In the genomic region with DNA sequence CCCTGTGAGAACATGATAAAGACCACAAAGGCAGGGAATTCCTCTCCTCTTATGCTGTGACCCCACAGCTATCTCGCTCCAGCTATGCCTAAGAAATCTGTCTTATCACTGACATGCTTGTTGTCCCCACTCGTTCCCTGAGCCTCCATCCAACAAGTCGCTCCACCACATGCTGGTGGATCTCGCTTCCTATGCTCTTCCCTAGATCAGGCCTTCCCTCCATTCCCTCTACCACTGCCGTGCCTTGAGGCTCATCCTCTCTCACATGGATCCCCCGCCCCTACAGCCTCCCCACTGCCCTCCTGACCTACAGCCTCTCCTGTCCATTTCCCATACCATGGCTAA, we compare ENCODE assay signal across 25 cellular contexts. TPM values are rescaled to one million over a fixed set of nuclear protein-coding genes. Genes with fewer than 3 reads are reported as not detected.
A peak's percentile ranks its signal among the peaks of the same experiment; 100 is the strongest.
DNase-seq lines count a peak whose midpoint lies in the region; ATAC-seq lines count a peak whose summit lies in the region.
"Had no signal": no experiment of that assay in that cellular context is flagged by ENCODE, and none has a peak within 500 bp of the region (broad histone marks: within the 10 kb centered on the region; RNA-seq: fewer than 3 reads in every experiment).

No MANE protein-coding gene starts in this region.

- no peak overlapping the region for H3K27ac Mint-ChIP-seq in activated T-cell treated with anti-CD3 and anti-CD28 coated beads, Interleukin-2, amount 50 U/mL, for 72 hours
- H3K27ac Mint-ChIP-seq in activated naive CD8-positive, alpha-beta T cell treated with anti-CD3 and anti-CD28 coated beads, Interleukin-2, amount 50 U/mL, for 24 hours, result peak overlapping the region; percentile 10
- H3K27ac Mint-ChIP-seq in naive thymus-derived CD8-positive, alpha-beta T cell, result peak overlapping the region in 2 of 10 donors; percentile 27 to 37
- peak overlapping the region; percentile 97 for H3K27ac Mint-ChIP-seq in stimulated activated naive B cell treated with anti-CD40 and anti-IgM and Interleukin-4, amounts not matched to agents 10 μg/mL and 1 μg/mL and 100 μg/mL, for 72 hours
- H3K27ac Mint-ChIP-seq: activated CD4-positive, alpha-beta memory T cell treated with anti-CD3 and anti-CD28 coated beads, Interleukin-2, amount 10 ng/mL, durations not matched to agents 7 days and 5 days; GM23338 had no signal

- peaks cover 39% of the 10 kb centered on the region for H3K27me3 Mint-ChIP-seq in activated T-cell treated with anti-CD3 and anti-CD28 coated beads, Interleukin-2, amount 50 U/mL, for 72 hours (ENCODE audit: low read depth)
- H3K27me3 Mint-ChIP-seq in activated naive CD8-positive, alpha-beta T cell treated with anti-CD3 and anti-CD28 coated beads, Interleukin-2, amount 50 U/mL, for 24 hours, result peaks cover 23% of the 10 kb centered on the region
- peaks cover 2 to 25% (median 12%) of the 10 kb centered on the region in 5 donors for H3K27me3 Mint-ChIP-seq in naive thymus-derived CD8-positive, alpha-beta T cell
- peaks cover 0 to 6% of the 10 kb centered on the region in 2 donors for H3K27me3 Mint-ChIP-seq in stimulated activated naive B cell treated with anti-CD40 and anti-IgM and Interleukin-4, amounts not matched to agents 10 μg/mL and 1 μg/mL and 100 μg/mL, for 72 hours

- no peaks in the 10 kb centered on the region for H3K36me3 Mint-ChIP-seq in activated T-cell treated with anti-CD3 and anti-CD28 coated beads, Interleukin-2, amount 50 U/mL, for 72 hours (ENCODE audit: insufficient read depth in 2 of 2)
- H3K36me3 Mint-ChIP-seq in activated naive CD8-positive, alpha-beta T cell treated with anti-CD3 and anti-CD28 coated beads, Interleukin-2, amount 50 U/mL, for 24 hours (ENCODE audit: low read depth), result no peaks in the 10 kb centered on the region
- no peaks in the 10 kb centered on the region for H3K36me3 Mint-ChIP-seq in naive thymus-derived CD8-positive, alpha-beta T cell
- peaks cover 0 to 4% of the 10 kb centered on the region in 2 donors for H3K36me3 Mint-ChIP-seq in stimulated activated naive B cell treated with anti-CD40 and anti-IgM and Interleukin-4, amounts not matched to agents 10 μg/mL and 1 μg/mL and 100 μg/mL, for 72 hours

- peaks cover 38% of the 10 kb centered on the region for H3K4me1 Mint-ChIP-seq in activated T-cell treated with anti-CD3 and anti-CD28 coated beads, Interleukin-2, amount 50 U/mL, for 72 hours (ENCODE audit: low read depth)
- peaks cover 21% of the 10 kb centered on the region for H3K4me1 Mint-ChIP-seq in activated naive CD8-positive, alpha-beta T cell treated with anti-CD3 and anti-CD28 coated beads, Interleukin-2, amount 50 U/mL, for 24 hours
- H3K4me1 Mint-ChIP-seq in naive thymus-derived CD8-positive, alpha-beta T cell, result peaks cover 10 to 21% (median 15%) of the 10 kb centered on the region in 4 donors
- peaks cover 37 to 43% of the 10 kb centered on the region in 2 donors for H3K4me1 Mint-ChIP-seq in stimulated activated naive B cell treated with anti-CD40 and anti-IgM and Interleukin-4, amounts not matched to agents 10 μg/mL and 1 μg/mL and 100 μg/mL, for 72 hours

- no peaks in the 10 kb centered on the region for H3K9me3 Mint-ChIP-seq in activated T-cell treated with anti-CD3 and anti-CD28 coated beads, Interleukin-2, amount 50 U/mL, for 72 hours
- H3K9me3 Mint-ChIP-seq in activated naive CD8-positive, alpha-beta T cell treated with anti-CD3 and anti-CD28 coated beads, Interleukin-2, amount 50 U/mL, for 24 hours, result no peaks in the 10 kb centered on the region
- H3K9me3 Mint-ChIP-seq in naive thymus-derived CD8-positive, alpha-beta T cell, result no peaks in the 10 kb centered on the region
- H3K9me3 Mint-ChIP-seq in stimulated activated naive B cell treated with anti-CD40 and anti-IgM and Interleukin-4, amounts not matched to agents 10 μg/mL and 1 μg/mL and 100 μg/mL, for 72 hours, result no peaks in the 10 kb centered on the region
- H3K9me3 Mint-ChIP-seq: activated CD4-positive, alpha-beta memory T cell treated with anti-CD3 and anti-CD28 coated beads, Interleukin-2, amount 10 ng/mL, durations not matched to agents 7 days and 5 days; central memory CD8-positive, alpha-beta T cell had no signal

- peak overlapping the region; percentile 5 to 13 for H3K4me3 Mint-ChIP-seq in activated T-cell treated with anti-CD3 and anti-CD28 coated beads, Interleukin-2, amount 50 U/mL, for 72 hours
- H3K4me3 Mint-ChIP-seq in activated naive CD8-positive, alpha-beta T cell treated with anti-CD3 and anti-CD28 coated beads, Interleukin-2, amount 50 U/mL, for 24 hours, result no peak overlapping the region
- peak overlapping the region in 7 of 10 donors; percentile 5 to 69 (median 45) for H3K4me3 Mint-ChIP-seq in naive thymus-derived CD8-positive, alpha-beta T cell
- peak overlapping the region in 1 of 2 donors; percentile 82 for H3K4me3 Mint-ChIP-seq in stimulated activated naive B cell treated with anti-CD40 and anti-IgM and Interleukin-4, amounts not matched to agents 10 μg/mL and 1 μg/mL and 100 μg/mL, for 72 hours
- H3K4me3 Mint-ChIP-seq: activated CD4-positive, alpha-beta memory T cell treated with anti-CD3 and anti-CD28 coated beads, Interleukin-2, amount 10 ng/mL, durations not matched to agents 7 days and 5 days; GM23338 had no signal

- ATAC-seq in activated T-cell treated with anti-CD3 and anti-CD28 coated beads, Interleukin-2, amount 50 U/mL, for 72 hours (replicated peaks in 1 of 2), result no peak
- no peak for ATAC-seq in activated naive CD8-positive, alpha-beta T cell treated with anti-CD3 and anti-CD28 coated beads, Interleukin-2, amount 50 U/mL, for 24 hours
- ATAC-seq in naive thymus-derived CD8-positive, alpha-beta T cell, result no peak
- no peak for ATAC-seq in stimulated activated naive B cell treated with anti-CD40 and anti-IgM and Interleukin-4, amounts not matched to agents 10 μg/mL and 1 μg/mL and 100 μg/mL, for 72 hours (replicated peaks)
- ATAC-seq in HG02623 (IDR thresholded peaks at IDR 0.05; ENCODE audit: unreplicated experiment), result no peak
- no peak for ATAC-seq in GM21737 (IDR thresholded peaks at IDR 0.05; ENCODE audit: unreplicated experiment)

- DNase-seq in activated T-cell treated with anti-CD3 and anti-CD28 coated beads, Interleukin-2, amount 50 U/mL, for 72 hours, result no peak
- DNase-seq in activated T-cell treated with anti-CD3 and anti-CD28 coated beads, Interleukin-2, amount 50 U/mL, for 48 hours, result no peak
- no peak for DNase-seq in activated naive CD8-positive, alpha-beta T cell treated with anti-CD3 and anti-CD28 coated beads, Interleukin-2, amount 50 U/mL, for 24 hours
- no peak for DNase-seq in naive thymus-derived CD8-positive, alpha-beta T cell
- no peak for DNase-seq in stimulated activated naive B cell treated with anti-CD40 and anti-IgM and Interleukin-4, amounts not matched to agents 10 μg/mL and 1 μg/mL and 100 μg/mL, for 72 hours
- DNase-seq in germinal center (ENCODE audit: low spot score), result no peak
- DNase-seq: activated CD4-positive, alpha-beta memory T cell treated with anti-CD3 and anti-CD28 coated beads, Interleukin-2, amount 10 ng/mL, durations not matched to agents 7 days and 5 days; activated naive CD4-positive, alpha-beta T cell; aorta; Calu3; dorsolateral prefrontal cortex; heart left ventricle; IMR-90; MG63; NCI-H1436; NCI-H510A treated with DMSO at 0.1 percent for 48 hours; Peyer's patch; stimulated activated CD4-positive, alpha-beta T cell treated with anti-CD3 and anti-CD28 coated beads, Interleukin-1b, Interleukin-23, amount 100 ng/mL, for 48 hours; transverse colon had no signal

- POLR2A ChIA-PET in naive thymus-derived CD8-positive, alpha-beta T cell (lab: Charles Lee), result no interaction called here

RNA-seq across cellular contexts. Expression of a gene that starts 1.4 kb away (rescaled TPM):
- total RNA-seq in activated T-cell treated with anti-CD3 and anti-CD28 coated beads, Interleukin-2, amount 50 U/mL, for 72 hours, result 1 to 10 TPM; 2.8 to 3.4 TPM
- total RNA-seq in naive thymus-derived CD8-positive, alpha-beta T cell, result 1 to 10 TPM in 1 of 2 experiments, under 1 TPM in 1; 0.57 to 2.0 TPM
- under 1 TPM in 2 of 3 donors, not detected in 1; 0.47 to 0.77 TPM for polyA plus RNA-seq in naive thymus-derived CD8-positive, alpha-beta T cell
- total RNA-seq: SJSA1 had no signal

RNA-seq across cellular contexts. Expression of a gene that starts 47.8 kb away (rescaled TPM):
- total RNA-seq in activated T-cell treated with anti-CD3 and anti-CD28 coated beads, Interleukin-2, amount 50 U/mL, for 72 hours, result 10 to 100 TPM; 18.6 to 20.7 TPM
- total RNA-seq in naive thymus-derived CD8-positive, alpha-beta T cell, result 10 to 100 TPM; 20.2 to 22.3 TPM
- 10 to 100 TPM in 2 of 3 donors, 1 to 10 TPM in 1; 8.9 to 12.6 (median 10.4) TPM for polyA plus RNA-seq in naive thymus-derived CD8-positive, alpha-beta T cell

RNA-seq across cellular contexts. Expression of a gene that starts 49.6 kb away (rescaled TPM):
- total RNA-seq in activated T-cell treated with anti-CD3 and anti-CD28 coated beads, Interleukin-2, amount 50 U/mL, for 72 hours, result not detected
- total RNA-seq in naive thymus-derived CD8-positive, alpha-beta T cell, result not detected
- polyA plus RNA-seq in naive thymus-derived CD8-positive, alpha-beta T cell, result not detected
- total RNA-seq: activated CD4-positive, alpha-beta memory T cell treated with anti-CD3 and anti-CD28 coated beads, Interleukin-2, amount 10 ng/mL, durations not matched to agents 7 days and 5 days; aorta; Calu3; GM23338; IMR-90; SJSA1; T-helper 1 cell treated with Interleukin-12 subunit alpha and Interleukin-12 subunit beta and Interleukin-4 antibody, amounts not matched to agents 30 ng/mL and 1 ng/mL, for 36 hours had no signal
- polyA plus RNA-seq: GM23338, IMR-90 had no signal
